In the genomic region with DNA sequence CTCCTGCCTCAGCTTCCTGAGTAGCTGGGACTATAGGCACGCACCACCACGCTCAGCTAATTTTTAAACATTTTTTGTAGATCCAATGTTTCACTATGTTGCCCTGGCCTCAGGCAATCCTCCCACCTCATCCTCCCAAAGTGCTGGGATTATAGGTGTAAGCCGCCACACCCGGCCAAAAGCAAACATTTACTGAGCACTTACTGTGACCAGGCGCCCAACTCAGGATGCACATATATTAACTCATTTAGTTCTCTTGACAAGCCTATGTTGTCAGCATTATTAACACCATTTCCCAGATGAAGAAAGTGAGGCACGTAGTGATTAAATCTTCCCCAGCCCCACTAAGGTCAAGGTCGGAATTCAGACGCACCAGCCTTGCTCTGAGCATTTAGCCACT, we compare ENCODE assay signal across 1 cellular context.
TF ChIP-seq lines count a peak whose summit lies in the region.

No MANE protein-coding gene starts in this region.

TF ChIP-seq in HepG2, 621 proteins besides CTCF, POLR2A, EP300 and RAD21:
- TF ChIP-seq NR2F6 (IDR thresholded peaks at IDR 0.05): no peak
- TF ChIP-seq NR2F6 (CRISPR knock-in tag; IDR thresholded peaks at IDR 0.05): 0 out of 2 replicates have a peak, but pooled peaks have one; percentile 30
- TF ChIP-seq ZNF205 (CRISPR knock-in tag; IDR thresholded peaks at IDR 0.05): peak; percentile 95
- TF ChIP-seq, protein P1, sequence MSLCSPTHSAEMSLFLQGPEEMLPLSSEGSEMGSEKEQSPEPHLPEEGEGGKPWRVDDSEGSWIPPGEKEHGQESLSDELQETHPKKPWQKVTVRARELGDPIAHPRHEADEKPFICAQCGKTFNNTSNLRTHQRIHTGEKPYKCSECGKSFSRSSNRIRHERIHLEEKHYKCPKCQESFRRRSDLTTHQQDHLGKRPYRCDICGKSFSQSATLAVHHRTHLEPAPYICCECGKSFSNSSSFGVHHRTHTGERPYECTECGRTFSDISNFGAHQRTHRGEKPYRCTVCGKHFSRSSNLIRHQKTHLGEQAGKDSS (CRISPR knock-in tag; IDR thresholded peaks at IDR 0.05; ENCODE audit: borderline replicate concordance, low read depth): 0 out of 2 replicates have a peak, but pooled peaks have one; percentile 44
- TF ChIP-seq TGIF2 (CRISPR knock-in tag; IDR thresholded peaks at IDR 0.05): no peak
- no peak for TF ChIP-seq ZNF549 (CRISPR knock-in tag; IDR thresholded peaks at IDR 0.05)
- TF ChIP-seq ZMYM3 (CRISPR knock-in tag; IDR thresholded peaks at IDR 0.05): 0 out of 2 replicates have a peak, but pooled peaks have one; percentile 18
- TF ChIP-seq ZNF460 (CRISPR knock-in tag; IDR thresholded peaks at IDR 0.05; ENCODE audit: borderline replicate concordance): peak; percentile 31; the same call in 1 of the 2 replicates
- TF ChIP-seq, protein P2, sequence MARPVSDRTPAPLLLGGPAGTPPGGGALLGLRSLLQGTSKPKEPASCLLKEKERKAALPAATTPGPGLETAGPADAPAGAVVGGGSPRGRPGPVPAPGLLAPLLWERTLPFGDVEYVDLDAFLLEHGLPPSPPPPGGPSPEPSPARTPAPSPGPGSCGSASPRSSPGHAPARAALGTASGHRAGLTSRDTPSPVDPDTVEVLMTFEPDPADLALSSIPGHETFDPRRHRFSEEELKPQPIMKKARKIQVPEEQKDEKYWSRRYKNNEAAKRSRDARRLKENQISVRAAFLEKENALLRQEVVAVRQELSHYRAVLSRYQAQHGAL (CRISPR knock-in tag; IDR thresholded peaks at IDR 0.05; ENCODE audit: not compliant biosample characterization): no peak
- TF ChIP-seq ZNF264 (CRISPR knock-in tag; IDR thresholded peaks at IDR 0.05): peak; percentile 79
- TF ChIP-seq ZNF629 (CRISPR knock-in tag; conservative IDR thresholded peaks at IDR 0.05): peak; percentile 61
TF ChIP-seq in HepG2: peak in this region for 7.
